ENCODE assay signal across 8 cellular contexts in the genomic region with DNA sequence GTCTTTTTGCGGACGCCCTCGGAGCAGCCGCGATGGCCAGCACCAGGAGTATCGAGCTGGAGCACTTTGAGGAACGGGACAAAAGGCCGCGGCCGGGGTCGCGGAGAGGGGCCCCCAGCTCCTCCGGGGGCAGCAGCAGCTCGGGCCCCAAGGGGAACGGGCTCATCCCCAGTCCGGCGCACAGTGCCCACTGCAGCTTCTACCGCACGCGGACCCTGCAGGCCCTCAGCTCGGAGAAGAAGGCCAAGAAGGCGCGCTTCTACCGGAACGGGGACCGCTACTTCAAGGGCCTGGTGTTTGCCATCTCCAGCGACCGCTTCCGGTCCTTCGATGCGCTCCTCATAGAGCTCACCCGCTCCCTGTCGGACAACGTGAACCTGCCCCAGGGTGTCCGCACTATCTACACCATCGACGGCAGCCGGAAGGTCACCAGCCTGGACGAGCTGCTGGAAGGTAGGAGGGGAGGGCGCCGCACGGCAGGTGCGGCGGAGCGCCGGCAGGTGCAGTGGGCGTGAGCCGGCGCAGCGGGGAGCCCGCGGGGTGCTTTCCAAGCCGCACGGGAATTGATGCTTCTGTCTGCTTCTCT. TPM values are rescaled to one million over a fixed set of nuclear protein-coding genes. Genes with fewer than 3 reads are reported as not detected.
A peak's percentile ranks its signal among the peaks of the same experiment; 100 is the strongest.
DNase-seq lines count a peak whose midpoint lies in the region; ATAC-seq lines count a peak whose summit lies in the region.

No MANE protein-coding gene starts in this region.

- H3K27me3 ChIP-seq in right cardiac atrium (ENCODE audit: control insufficient read depth, insufficient read depth) (no peaks in the 10 kb centered on the region), rectal smooth muscle tissue (ENCODE audit: control insufficient read depth, insufficient read depth, low read length) (no peaks in the 10 kb centered on the region)

- ATAC-seq in GM21786 (IDR thresholded peaks at IDR 0.05; ENCODE audit: unreplicated experiment) (peak; percentile 46), right cardiac atrium (peak; percentile 44 to 57)

- H3K27ac ChIP-seq in right cardiac atrium (ENCODE audit: low read length) (peak overlapping the region; percentile 73), rectal smooth muscle tissue (ENCODE audit: low read depth, low read length) (peak overlapping the region; percentile 90)

- H3K4me1 ChIP-seq in right cardiac atrium (ENCODE audit: control insufficient read depth, insufficient read depth, low read length) (no peaks in the 10 kb centered on the region), rectal smooth muscle tissue (ENCODE audit: control insufficient read depth, insufficient read depth, low read length) (peaks cover 7% of the 10 kb centered on the region)

- intact Hi-C loops in right cardiac atrium (cut with DNase I): loop anchor here in 2 of 4 donors (5.0 to 10.0 kb wide), 2 partner anchors 106 to 128 kb away; no protein-coding TSS in a partner anchor

- no peaks in the 10 kb centered on the region for H3K36me3 ChIP-seq in rectal smooth muscle tissue (ENCODE audit: control insufficient read depth, insufficient read depth, low read length)

- no peaks in the 10 kb centered on the region for H3K9me3 ChIP-seq in right cardiac atrium (ENCODE audit: control insufficient read depth, low read length)

- H3K4me3 ChIP-seq in right cardiac atrium (ENCODE audit: low read length) (peak overlapping the region; percentile 82), rectal smooth muscle tissue (ENCODE audit: low read length) (peak overlapping the region; percentile 74)

- H3K9ac ChIP-seq in rectal smooth muscle tissue (ENCODE audit: low read length): no peak overlapping the region

- DNase-seq in EH (ENCODE audit: low read depth) (peak; percentile 68), NCI-H2171 treated with DMSO at 0.1 percent for 48 hours (lab: John Stamatoyannopoulos, UW) (peak; percentile 53), amniotic epithelial cell (ENCODE audit: low read depth) (peak; percentile 21), right cardiac atrium (peak; percentile 42 to 78 (median 67)), putamen (ENCODE audit: low spot score) (no peak), cerebellar nuclear complex (lab: John Stamatoyannopoulos, UW) (no peak)

- 1% methylated on average over 54 of the region's 54 CpGs for WGBS in right cardiac atrium

RNA-seq across cellular contexts. Expression of a gene that starts 0.8 kb away (rescaled TPM):
- total RNA-seq in right cardiac atrium: 10 to 100 TPM; 11.1 to 15.3 (median 13.1) TPM
- polyA plus RNA-seq in right cardiac atrium: 7.3 TPM

Comparison
In these comparisons a context has a peak if more than half of its experiments do, and no peak if none do; other contexts are left out.
1. DNase-seq: peak in EH (single experiment), NCI-H2171 treated with DMSO at 0.1 percent for 48 hours (single experiment), amniotic epithelial cell (single experiment) and right cardiac atrium (3 of 3); none in putamen (single experiment) and cerebellar nuclear complex (0 of 2).